25 cellular contexts compared by ENCODE assay signal in the genomic region with DNA sequence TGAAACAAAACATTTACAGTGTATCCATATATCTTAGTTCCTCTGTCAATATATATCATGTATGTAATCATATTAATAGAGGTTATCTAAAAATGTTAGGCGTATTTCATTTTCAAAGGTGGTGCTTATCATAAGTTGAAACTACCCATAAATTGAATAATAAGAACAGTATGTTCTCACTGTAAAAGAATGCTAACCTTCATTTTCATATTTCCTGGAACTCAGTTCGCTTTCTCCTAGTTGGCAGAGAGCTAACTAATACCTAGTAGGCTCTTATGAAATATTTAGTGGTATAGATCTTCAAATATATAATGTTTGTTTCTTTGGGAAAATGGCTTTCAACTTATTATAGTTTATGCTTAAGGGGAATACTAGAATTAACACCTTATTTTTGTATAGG.
A peak's percentile ranks its signal among the peaks of the same experiment; 100 is the strongest.
DNase-seq lines count a peak whose midpoint lies in the region; ATAC-seq, FAIRE-seq and TF ChIP-seq lines count a peak whose summit lies in the region.
"Had no signal": no experiment of that assay in that cellular context is flagged by ENCODE, and none has a peak within 500 bp of the region (broad histone marks: within the 10 kb centered on the region; RNA-seq: fewer than 3 reads in every experiment).

No MANE protein-coding gene starts in this region.

- FAIRE-seq in keratinocyte (lab: Jason Lieb, UNC) (no peak), frontal cortex (lab: Jason Lieb, UNC) (no peak)
- FAIRE-seq: GM12891, GM18507 had no signal

- ATAC-seq in Right ventricle myocardium superior (ENCODE audit: poor library complexity), result no peak
- ATAC-seq: A549, GM23338, HCT116 had no signal

- DNase-seq in left ventricle myocardium inferior (no peak), Right ventricle myocardium superior (no peak), dermis blood vessel endothelial cell (peak; percentile 7), keratinocyte (ENCODE audit: low read depth, low spot score) (no peak), COLO829 (ENCODE audit: low spot score) (no peak), frontal cortex (ENCODE audit: low spot score in 2 of 2) (no peak), NCI-H2081 treated with DMSO at 0.1 percent for 48 hours (lab: John Stamatoyannopoulos, UW) (no peak)
- DNase-seq: 8988T; ACHN; AML-193; BE2C; Calu3; CD4-positive, alpha-beta T cell; CD8-positive, alpha-beta memory T cell; COR-L47; DMS53; DMS79 treated with DMSO at 0.1 percent for 48 hours; GF-D8; H9 had no signal

- H3K4me1 ChIP-seq in left ventricle myocardium inferior, result peaks cover 65% of the 10 kb centered on the region
- peaks cover 2% of the 10 kb centered on the region for H3K4me1 ChIP-seq in keratinocyte (ENCODE audit: control insufficient read depth, extremely low read depth, insufficient read depth, low read length)
- H3K4me1 ChIP-seq: A549; BE2C; BLaER1 treated with 17β-estradiol and CSF1 and Interleukin-3, amounts not matched to agents 10 nM and 100 nM had no signal

- dilution Hi-C loops in keratinocyte (cut with MboI; ENCODE audit: extremely low pct_ligation_motif_present, low sequenced_read_pairs), result no loop called here

- intact Hi-C loops in left ventricle myocardium inferior (cut with micrococcal nuclease) (no loop called here), Right ventricle myocardium superior (cut with DNase I) (no loop called here)

- no peaks in the 10 kb centered on the region for H4K20me1 ChIP-seq in keratinocyte (ENCODE audit: control insufficient read depth, extremely low read depth, insufficient read depth, low read length)
- H4K20me1 ChIP-seq: BLaER1 treated with 17β-estradiol and CSF1 and Interleukin-3, amounts not matched to agents 10 nM and 100 nM had no signal

- H3K27ac ChIP-seq in left ventricle myocardium inferior (replicated peaks), result peak overlapping the region; percentile 38
- no peak overlapping the region for H3K27ac ChIP-seq in keratinocyte (ENCODE audit: control insufficient read depth, insufficient read depth, low read length)
- H3K27ac ChIP-seq: A549; BLaER1 treated with 17β-estradiol and CSF1 and Interleukin-3, amounts not matched to agents 10 nM and 100 nM had no signal

- no peaks in the 10 kb centered on the region for H3K9me1 ChIP-seq in keratinocyte (ENCODE audit: control insufficient read depth, extremely low read depth, insufficient read depth, low read length)

- H2AFZ ChIP-seq in keratinocyte (ENCODE audit: control insufficient read depth, low read length), result peak overlapping the region; percentile 10
- H2AFZ ChIP-seq: GM23338 had no signal

- H3K9ac ChIP-seq in keratinocyte (ENCODE audit: control insufficient read depth, extremely low read depth, insufficient read depth, low read length), result no peak overlapping the region
- H3K9ac ChIP-seq: BLaER1 treated with 17β-estradiol and CSF1 and Interleukin-3, amounts not matched to agents 10 nM and 100 nM had no signal

- TF ChIP-seq CTCF in left ventricle myocardium inferior (IDR thresholded peaks at IDR 0.05; ENCODE audit: borderline replicate concordance) (no peak), keratinocyte (optimal IDR thresholded peaks at IDR 0.05 in 1 of 3, IDR thresholded peaks at IDR 0.05 in 1 of 3, conservative IDR thresholded peaks at IDR 0.05 in 1 of 3; ENCODE audit: extremely low read depth in 1 of 3, insufficient read depth in 2 of 3, low read length in 3 of 3) (no peak)

- H3K4me2 ChIP-seq in keratinocyte (ENCODE audit: control insufficient read depth, extremely low read depth, insufficient read depth, low read depth, low read length), result peak overlapping the region; percentile 4
- H3K4me2 ChIP-seq: A549; BLaER1 treated with 17β-estradiol and CSF1 and Interleukin-3, amounts not matched to agents 10 nM and 100 nM; GM23338 had no signal

- no peaks in the 10 kb centered on the region for H3K79me2 ChIP-seq in keratinocyte (ENCODE audit: control insufficient read depth, insufficient read depth, low read length)

- no peaks in the 10 kb centered on the region for H3K27me3 ChIP-seq in left ventricle myocardium inferior (ENCODE audit: low read depth)
- no peaks in the 10 kb centered on the region for H3K27me3 ChIP-seq in keratinocyte (ENCODE audit: control insufficient read depth, extremely low read depth, insufficient read depth, low read length)
- H3K27me3 ChIP-seq: BE2C; BLaER1 treated with 17β-estradiol and CSF1 and Interleukin-3, amounts not matched to agents 10 nM and 100 nM had no signal

- no peak overlapping the region for H3K4me3 ChIP-seq in left ventricle myocardium inferior
- H3K4me3 ChIP-seq in keratinocyte (ENCODE audit: control insufficient read depth in 2 of 3, extremely low read depth in 1 of 3, insufficient read depth in 2 of 3, low read depth in 1 of 3, low read length in 3 of 3), result no peak overlapping the region
- H3K4me3 ChIP-seq: A549; BLaER1 treated with 17β-estradiol and CSF1 and Interleukin-3, amounts not matched to agents 10 nM and 100 nM; GM23338 had no signal

- H3K36me3 ChIP-seq in left ventricle myocardium inferior, result no peaks in the 10 kb centered on the region
- no peaks in the 10 kb centered on the region for H3K36me3 ChIP-seq in keratinocyte (ENCODE audit: control insufficient read depth in 2 of 2, extremely low read depth in 1 of 2, insufficient read depth in 2 of 2, low read length in 2 of 2)
- H3K36me3 ChIP-seq: BE2C; BLaER1 treated with 17β-estradiol and CSF1 and Interleukin-3, amounts not matched to agents 10 nM and 100 nM had no signal

- H3K9me3 ChIP-seq in left ventricle myocardium inferior (replicated peaks) (no peaks in the 10 kb centered on the region), keratinocyte (ENCODE audit: control insufficient read depth, low read depth, low read length) (no peaks in the 10 kb centered on the region)
- H3K9me3 ChIP-seq: A549, BE2C had no signal
